ENCODE assay signal across 31 cellular contexts in the genomic region with DNA sequence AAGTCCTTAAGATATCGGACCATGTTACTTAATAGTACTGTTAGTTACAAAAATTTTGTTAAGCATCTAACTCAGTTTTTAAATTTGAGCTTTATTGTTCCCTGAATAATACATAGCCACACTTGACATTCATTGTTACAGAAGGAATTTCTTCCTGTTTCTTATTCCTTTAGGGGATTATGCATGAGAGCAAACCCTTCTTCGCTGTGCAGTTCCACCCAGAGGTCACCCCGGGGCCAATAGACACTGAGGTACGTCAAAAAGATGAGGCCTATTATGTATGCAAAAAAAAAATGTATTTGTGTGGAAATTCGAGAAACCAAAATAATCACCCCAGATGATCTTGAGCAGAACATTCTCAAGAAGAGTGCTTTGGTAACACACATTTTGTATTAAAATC.
"Had no signal": no experiment of that assay in that cellular context is flagged by ENCODE, and none has a peak within 500 bp of the region (broad histone marks: within the 10 kb centered on the region; RNA-seq: fewer than 3 reads in every experiment).

No MANE protein-coding gene starts in this region.

- H3K4me3 Mint-ChIP-seq: dendritic cell treated with granulocyte-macrophage colony-stimulating factor and Interleukin-4, amounts not matched to agents 40 ng/mL and 50 ng/mL, for 4 days; endodermal cell; mesothelial cell of epicardium; naive B cell; natural killer cell treated with Interleukin-12 subunit alpha and Interleukin-12 subunit beta and Interleukin-15 and Interleukin-18, amount 100 ng/mL, for 72 hours; stimulated activated memory B cell treated with anti-CD40 and anti-IgM and Interleukin-4, amounts not matched to agents 10 μg/mL and 1 μg/mL and 100 μg/mL, for 72 hours had no signal

- ATAC-seq: esophagus mucosa; gastrocnemius medialis; heart left ventricle; left cardiac atrium; left lung; mucosa of descending colon; natural killer cell treated with Interleukin-12 subunit alpha and Interleukin-12 subunit beta and Interleukin-15 and Interleukin-18, amount 100 ng/mL, for 72 hours; psoas muscle; right cardiac atrium; stimulated activated memory B cell treated with anti-CD40 and anti-IgM and Interleukin-4, amounts not matched to agents 10 μg/mL and 1 μg/mL and 100 μg/mL, for 72 hours; stimulated activated naive CD8-positive, alpha-beta T cell treated with anti-CD3 and anti-CD28 coated beads, Interleukin-15, Interleukin-2, amounts not matched to agents 100 U/mL and 50 U/mL, for 24 hours; upper lobe of right lung had no signal

- H3K27me3 Mint-ChIP-seq: dendritic cell treated with granulocyte-macrophage colony-stimulating factor and Interleukin-4, amounts not matched to agents 40 ng/mL and 50 ng/mL, for 4 days; natural killer cell treated with Interleukin-12 subunit alpha and Interleukin-12 subunit beta and Interleukin-15 and Interleukin-18, amount 100 ng/mL, for 72 hours; stimulated activated memory B cell treated with anti-CD40 and anti-IgM and Interleukin-4, amounts not matched to agents 10 μg/mL and 1 μg/mL and 100 μg/mL, for 72 hours had no signal

- H3K9me3 ChIP-seq: colonic mucosa, gastrocnemius medialis, left lung, mucosa of descending colon, psoas muscle, sigmoid colon, thoracic aorta, transverse colon, upper lobe of right lung, uterus had no signal

- H3K4me1 ChIP-seq: colonic mucosa, gastrocnemius medialis, heart left ventricle, left lung, psoas muscle, sigmoid colon, spleen, transverse colon, upper lobe of right lung, uterus had no signal

- DNase-seq: colonic mucosa; effector CD8-positive, alpha-beta T cell; endodermal cell; foreskin fibroblast; gastrocnemius medialis; heart left ventricle; hippocampal formation; left cardiac atrium; left lung; mucosa of descending colon; naive B cell; nucleus accumbens; posterior cingulate gyrus; psoas muscle; right cardiac atrium; sigmoid colon; spleen; stimulated activated CD4-positive, alpha-beta T cell treated with anti-CD3 and anti-CD28 coated beads, Interleukin-4, amount 100 ng/mL, for 4 hours; stimulated activated naive CD8-positive, alpha-beta T cell treated with anti-CD3 and anti-CD28 coated beads, Interleukin-15, Interleukin-2, amounts not matched to agents 100 U/mL and 50 U/mL, for 24 hours; substantia nigra; transverse colon; upper lobe of right lung; uterus had no signal

- H3K4me3 ChIP-seq: colonic mucosa, gastrocnemius medialis, heart left ventricle, left lung, mucosa of descending colon, psoas muscle, sigmoid colon, spleen, thoracic aorta, transverse colon, upper lobe of right lung, uterus had no signal

- H3K36me3 Mint-ChIP-seq: naive B cell; natural killer cell treated with Interleukin-12 subunit alpha and Interleukin-12 subunit beta and Interleukin-15 and Interleukin-18, amount 100 ng/mL, for 72 hours; stimulated activated memory B cell treated with anti-CD40 and anti-IgM and Interleukin-4, amounts not matched to agents 10 μg/mL and 1 μg/mL and 100 μg/mL, for 72 hours had no signal

- H3K27ac Mint-ChIP-seq: dendritic cell treated with granulocyte-macrophage colony-stimulating factor and Interleukin-4, amounts not matched to agents 40 ng/mL and 50 ng/mL, for 4 days; endodermal cell; mesothelial cell of epicardium; natural killer cell treated with Interleukin-12 subunit alpha and Interleukin-12 subunit beta and Interleukin-15 and Interleukin-18, amount 100 ng/mL, for 72 hours; stimulated activated memory B cell treated with anti-CD40 and anti-IgM and Interleukin-4, amounts not matched to agents 10 μg/mL and 1 μg/mL and 100 μg/mL, for 72 hours had no signal

- H3K27ac ChIP-seq: colonic mucosa, epithelial cell of prostate, gastrocnemius medialis, heart left ventricle, left lung, psoas muscle, sigmoid colon, spleen, thoracic aorta, transverse colon, upper lobe of right lung, uterus had no signal

- H3K9me3 Mint-ChIP-seq: dendritic cell treated with granulocyte-macrophage colony-stimulating factor and Interleukin-4, amounts not matched to agents 40 ng/mL and 50 ng/mL, for 4 days; endodermal cell; natural killer cell treated with Interleukin-12 subunit alpha and Interleukin-12 subunit beta and Interleukin-15 and Interleukin-18, amount 100 ng/mL, for 72 hours; stimulated activated memory B cell treated with anti-CD40 and anti-IgM and Interleukin-4, amounts not matched to agents 10 μg/mL and 1 μg/mL and 100 μg/mL, for 72 hours had no signal

- H3K36me3 ChIP-seq: colonic mucosa, gastrocnemius medialis, left lung, sigmoid colon, spleen, thoracic aorta, transverse colon, upper lobe of right lung, uterus had no signal

- H3K27me3 ChIP-seq: colonic mucosa, gastrocnemius medialis, heart left ventricle, left lung, sigmoid colon, spleen, transverse colon, upper lobe of right lung, uterus had no signal

- FAIRE-seq: islet of Langerhans had no signal

- H3K4me1 Mint-ChIP-seq: endodermal cell; mesothelial cell of epicardium; naive B cell; stimulated activated memory B cell treated with anti-CD40 and anti-IgM and Interleukin-4, amounts not matched to agents 10 μg/mL and 1 μg/mL and 100 μg/mL, for 72 hours had no signal
